Comparison of ENCODE assay signal across 9 cellular contexts in genomic region chrX:40922307-40922706, GRCh38.
DNase-seq lines count a peak whose midpoint lies in the region; TF ChIP-seq lines count a peak whose summit lies in the region.
"Had no signal": no experiment of that assay in that cellular context is flagged by ENCODE, and none has a peak within 500 bp of the region (broad histone marks: within the 10 kb centered on the region; RNA-seq: fewer than 3 reads in every experiment).

No MANE protein-coding gene starts in this region.

- CTCF ChIA-PET in RWPE1 (lab: Yijun Ruan, JAX), result interaction anchor here (0.8 to 1.5 kb wide), 2 partner anchors 45 to 270 kb away, joined by 3 read pairs; no protein-coding TSS in a partner anchor
- CTCF ChIA-PET in activated CD4-positive, alpha-beta memory T cell treated with anti-CD3 and anti-CD28 coated beads, Interleukin-2, amount 10 ng/mL, durations not matched to agents 7 days and 5 days (lab: Charles Lee), result no interaction called here

- no peak overlapping the region for H3K27ac ChIP-seq in RWPE1

- no peaks in the 10 kb centered on the region for H3K27me3 ChIP-seq in HAP-1 (ENCODE audit: low read depth)

- no peak overlapping the region for H3K4me3 ChIP-seq in HAP-1

- no peak overlapping the region for H3K4me3 Mint-ChIP-seq in activated CD4-positive, alpha-beta memory T cell treated with anti-CD3 and anti-CD28 coated beads, Interleukin-2, amount 10 ng/mL, durations not matched to agents 7 days and 5 days

- no peak for DNase-seq in AG09319 (ENCODE audit: extremely low read depth, low read depth)
- peak; percentile 60 to 65 for DNase-seq in HAP-1 (ENCODE audit: low spot score in 2 of 2)
- DNase-seq in RWPE1 (ENCODE audit: low spot score), result peak; percentile 26
- peak; percentile 77 for DNase-seq in iPS DF 19.7 (ENCODE audit: low read depth, low spot score)
- DNase-seq in NK-92 (lab: John Stamatoyannopoulos, UW; ENCODE audit: unreplicated experiment), result no peak
- DNase-seq in activated CD4-positive, alpha-beta memory T cell treated with anti-CD3 and anti-CD28 coated beads, Interleukin-2, amount 10 ng/mL, durations not matched to agents 7 days and 5 days, result no peak
- DNase-seq in NCI-H1436 (lab: John Stamatoyannopoulos, UW), result no peak
- no peak for DNase-seq in HK-2 (ENCODE audit: unreplicated experiment)
- DNase-seq: cortex of kidney had no signal

- H3K36me3 Mint-ChIP-seq in activated CD4-positive, alpha-beta memory T cell treated with anti-CD3 and anti-CD28 coated beads, Interleukin-2, amount 10 ng/mL, durations not matched to agents 7 days and 5 days (ENCODE audit: low read depth), result no peaks in the 10 kb centered on the region

- no peaks in the 10 kb centered on the region for H3K4me1 Mint-ChIP-seq in activated CD4-positive, alpha-beta memory T cell treated with anti-CD3 and anti-CD28 coated beads, Interleukin-2, amount 10 ng/mL, durations not matched to agents 7 days and 5 days

- peaks cover 4% of the 10 kb centered on the region for H3K9me3 Mint-ChIP-seq in activated CD4-positive, alpha-beta memory T cell treated with anti-CD3 and anti-CD28 coated beads, Interleukin-2, amount 10 ng/mL, durations not matched to agents 7 days and 5 days

- peaks cover 5% of the 10 kb centered on the region for H3K4me1 ChIP-seq in HAP-1

- H3K36me3 ChIP-seq in HAP-1 (replicated peaks), result no peaks in the 10 kb centered on the region

- POLR2A ChIA-PET in RWPE1 (lab: Yijun Ruan, JAX; ENCODE audit: low non-redundant PET), result no interaction called here
- POLR2A ChIA-PET in activated CD4-positive, alpha-beta memory T cell treated with anti-CD3 and anti-CD28 coated beads, Interleukin-2, amount 10 ng/mL, durations not matched to agents 7 days and 5 days (lab: Charles Lee), result no interaction called here

- H3K27ac Mint-ChIP-seq in activated CD4-positive, alpha-beta memory T cell treated with anti-CD3 and anti-CD28 coated beads, Interleukin-2, amount 10 ng/mL, durations not matched to agents 7 days and 5 days, result no peak overlapping the region

- in situ Hi-C loops in HAP-1 (cut with MboI; ENCODE audit: low sequenced_read_pairs), result no loop called here

- TF ChIP-seq CTCF in AG09319 (IDR thresholded peaks at IDR 0.05; ENCODE audit: low read depth, low read length), result peak; percentile 30
- TF ChIP-seq CTCF in RWPE1 (conservative IDR thresholded peaks at IDR 0.05; ENCODE audit: low read depth), result peak; percentile 53

- H3K27me3 Mint-ChIP-seq in activated CD4-positive, alpha-beta memory T cell treated with anti-CD3 and anti-CD28 coated beads, Interleukin-2, amount 10 ng/mL, durations not matched to agents 7 days and 5 days, result no peaks in the 10 kb centered on the region

- no peaks in the 10 kb centered on the region for H3K9me3 ChIP-seq in HAP-1

Comparison
In these comparisons a context has a peak if more than half of its experiments do, and no peak if none do; other contexts are left out.
1. DNase-seq: peak in HAP-1 (2 of 2), RWPE1 (single experiment) and iPS DF 19.7 (single experiment); none in AG09319 (single experiment), NK-92 (single experiment), activated CD4-positive, alpha-beta memory T cell treated with anti-CD3 and anti-CD28 coated beads, Interleukin-2, amount 10 ng/mL, durations not matched to agents 7 days and 5 days (single experiment), NCI-H1436 (single experiment) and HK-2 (single experiment).